In genomic region chr20:11671015-11671511, GRCh38 we compare ENCODE assay signal across 1 cellular context.
TF ChIP-seq lines count a peak whose summit lies in the region.

No MANE protein-coding gene starts in this region.

TF ChIP-seq in HepG2, 621 proteins besides CTCF, POLR2A, EP300 and RAD21 (continued from another document):
- TF ChIP-seq MLXIP (CRISPR knock-in tag; IDR thresholded peaks at IDR 0.05; ENCODE audit: borderline replicate concordance) (no peak), MAFK (conservative IDR thresholded peaks at IDR 0.05 in 1 of 2, IDR thresholded peaks at IDR 0.05 in 1 of 2; ENCODE audit: low read length in 2 of 2) (peak; percentile 37 to 70; a peak in 3 of 4 replicates), NFKB2 (CRISPR knock-in tag; IDR thresholded peaks at IDR 0.05; ENCODE audit: borderline replicate concordance) (no peak), ARID4A (CRISPR knock-in tag; IDR thresholded peaks at IDR 0.05; ENCODE audit: borderline replicate concordance) (no peak), ELF1 (CRISPR knock-in tag; IDR thresholded peaks at IDR 0.05) (no peak), HMG20B (CRISPR knock-in tag; conservative IDR thresholded peaks at IDR 0.05) (no peak)
